ENCODE assay signal across 8 cellular contexts in the genomic region with DNA sequence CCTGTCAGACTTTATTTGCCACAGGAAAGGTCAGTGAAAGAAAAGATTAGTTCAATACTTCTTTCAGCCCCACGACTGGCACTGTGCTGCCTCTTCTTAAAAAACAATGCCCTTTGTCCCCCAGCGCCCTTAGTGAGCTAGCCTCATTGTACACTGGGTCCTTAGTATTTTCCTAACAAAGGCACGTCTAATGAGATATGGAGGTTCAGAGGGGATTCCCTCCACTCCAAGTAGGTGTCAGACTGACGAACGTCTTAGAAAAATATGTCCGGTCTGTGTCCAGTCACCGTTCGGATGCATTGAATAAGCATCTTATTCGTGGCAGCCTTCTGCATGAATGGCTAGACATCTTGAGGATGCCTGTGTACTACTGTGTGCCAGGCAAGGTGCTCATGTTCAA. TPM values are rescaled to one million over a fixed set of nuclear protein-coding genes. Genes with fewer than 3 reads are reported as not detected.
DNase-seq lines count a peak whose midpoint lies in the region; ATAC-seq and TF ChIP-seq lines count a peak whose summit lies in the region.

No MANE protein-coding gene starts in this region.

- peak overlapping the region; percentile 85 for H3K4me3 Mint-ChIP-seq in central memory CD8-positive, alpha-beta T cell

- DNase-seq in BE2C (no peak), LNCaP clone FGC (ENCODE audit: low read depth) (no peak), GM19238 (ENCODE audit: insufficient read length, low spot score) (no peak), cerebellum (ENCODE audit: low spot score) (no peak)
- no peak for DNase-seq in central memory CD8-positive, alpha-beta T cell (ENCODE audit: low spot score in 2 of 2)
- DNase-seq in stimulated activated CD4-positive, alpha-beta T cell treated with anti-CD3 and anti-CD28 coated beads, Interleukin-1b, Interleukin-23, amount 100 ng/mL, for 48 hours: no peak

- peaks cover 42% of the 10 kb centered on the region for H3K4me1 Mint-ChIP-seq in central memory CD8-positive, alpha-beta T cell

- no peaks in the 10 kb centered on the region for H3K27me3 ChIP-seq in BE2C
- H3K27me3 ChIP-seq in muscle layer of duodenum (ENCODE audit: low read depth, low read length): no peaks in the 10 kb centered on the region

- peak overlapping the region; percentile 89 for H3K27ac Mint-ChIP-seq in central memory CD8-positive, alpha-beta T cell (ENCODE audit: low read depth)

- no peaks in the 10 kb centered on the region for H3K36me3 ChIP-seq in BE2C
- peaks cover 4 to 11% of the 10 kb centered on the region in 2 donors for H3K36me3 ChIP-seq in muscle layer of duodenum (ENCODE audit: control insufficient read depth in 1 of 2, insufficient read depth in 2 of 2, low read length in 2 of 2)

- no peak overlapping the region for H3K27ac ChIP-seq in muscle layer of duodenum (ENCODE audit: low read length)

- H3K9me3 ChIP-seq in BE2C: no peaks in the 10 kb centered on the region
- no peaks in the 10 kb centered on the region for H3K9me3 ChIP-seq in muscle layer of duodenum (ENCODE audit: control insufficient read depth in 1 of 2, low read length in 2 of 2)

- H3K27me3 Mint-ChIP-seq in central memory CD8-positive, alpha-beta T cell: no peaks in the 10 kb centered on the region

- TF ChIP-seq CTCF in BE2C (IDR thresholded peaks at IDR 0.05; ENCODE audit: low read depth, low read length) (no peak), LNCaP clone FGC (IDR thresholded peaks at IDR 0.05; ENCODE audit: control insufficient read depth, extremely low read depth, insufficient read depth) (no peak)

- H3K4me3 ChIP-seq in BE2C (ENCODE audit: low read depth, low read length): peak overlapping the region; percentile 65
- peak overlapping the region; percentile 68 for H3K4me3 ChIP-seq in LNCaP clone FGC (ENCODE audit: low read depth, low read length)
- H3K4me3 ChIP-seq in muscle layer of duodenum (ENCODE audit: low read depth in 1 of 2, low read length in 2 of 2): peak overlapping the region; percentile 65 to 82

- no peaks in the 10 kb centered on the region; the same call in 1 of the 2 replicates for H3K4me1 ChIP-seq in BE2C
- H3K4me1 ChIP-seq in muscle layer of duodenum (ENCODE audit: control insufficient read depth in 1 of 2, insufficient read depth in 2 of 2, low read length in 2 of 2): peaks cover 10 to 11% of the 10 kb centered on the region in 2 donors

- H3K36me3 Mint-ChIP-seq in central memory CD8-positive, alpha-beta T cell (ENCODE audit: insufficient read depth): peaks cover 5% of the 10 kb centered on the region

- no peaks in the 10 kb centered on the region for H3K9me3 Mint-ChIP-seq in central memory CD8-positive, alpha-beta T cell

- ATAC-seq in central memory CD8-positive, alpha-beta T cell (replicated peaks; ENCODE audit: extremely low read depth, poor library complexity, severe bottlenecking): no peak
- no peak for ATAC-seq in GM18511 (IDR thresholded peaks at IDR 0.05; ENCODE audit: unreplicated experiment)

RNA-seq across cellular contexts. Expression of gene FECH, which starts 1.1 kb away (rescaled TPM):
- polyA plus RNA-seq in BE2C (2012; ENCODE audit: insufficient read depth, insufficient read length, low read depth): 6.1 TPM
- total RNA-seq in cerebellum: 21.3 TPM

RNA-seq across cellular contexts. Expression of gene NARS1, which starts 36.2 kb away (rescaled TPM):
- 185 TPM for polyA plus RNA-seq in BE2C (2012; ENCODE audit: insufficient read depth, insufficient read length, low read depth)
- 78.8 TPM for total RNA-seq in cerebellum
